ENCODE assay signal across 33 cellular contexts in the genomic region with DNA sequence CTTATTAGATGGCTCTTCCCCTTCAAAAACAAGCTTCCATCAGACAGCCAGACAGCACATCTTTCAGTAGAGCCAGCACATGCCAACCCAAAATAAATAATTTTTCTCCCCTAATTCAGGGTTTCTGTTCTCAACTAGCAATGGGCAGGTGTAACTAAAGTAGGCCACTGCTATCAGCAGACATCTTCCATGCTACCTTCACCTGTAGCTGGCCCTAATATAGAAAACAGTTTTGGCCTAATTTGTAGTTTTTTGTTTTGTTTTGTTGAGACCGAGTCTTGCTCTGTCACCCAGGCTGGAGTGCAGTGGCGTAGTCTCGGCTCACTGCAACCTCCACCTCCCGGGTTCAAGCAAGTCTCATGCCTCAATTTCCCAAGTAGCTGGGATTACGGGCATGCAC. TPM values are rescaled to one million over a fixed set of nuclear protein-coding genes. Genes with fewer than 3 reads are reported as not detected.
"Had no signal": no experiment of that assay in that cellular context is flagged by ENCODE, and none has a peak within 500 bp of the region (broad histone marks: within the 10 kb centered on the region; RNA-seq: fewer than 3 reads in every experiment).

No MANE protein-coding gene starts in this region.

- H3K36me3 ChIP-seq: stomach, suprapubic skin, thoracic aorta, thyroid gland, tibial artery, tibial nerve, transverse colon, upper lobe of left lung, upper lobe of right lung, uterus, vagina had no signal

- H3K27me3 ChIP-seq: testis, thyroid gland, tibial artery, tibial nerve, upper lobe of left lung, upper lobe of right lung, uterus, vagina had no signal

- H3K36me3 Mint-ChIP-seq: stimulated activated effector memory CD8-positive, alpha-beta T cell treated with anti-CD3 and anti-CD28 coated beads, Interleukin-12 subunit alpha, Interleukin-12 subunit beta, amount 100 ng/mL, for 72 hours; stimulated activated memory B cell treated with anti-CD40 and anti-IgM and Interleukin-4, amounts not matched to agents 10 μg/mL and 1 μg/mL and 100 μg/mL, for 72 hours; stimulated activated naive B cell treated with anti-CD40 and anti-IgM and Interleukin-4, amounts not matched to agents 10 μg/mL and 1 μg/mL and 100 μg/mL, for 72 hours; type B pancreatic cell had no signal

- DNase-seq: stimulated activated CD4-positive, alpha-beta T cell treated with anti-CD3 and anti-CD28 coated beads, Interleukin-2, amount 100 ng/mL, for 48 hours; stimulated activated CD4-positive, alpha-beta T cell treated with anti-CD3 and anti-CD28 coated beads, Interleukin-4, amount 100 ng/mL, for 1 hour; stimulated activated CD4-positive, alpha-beta T cell treated with anti-CD3 and anti-CD28 coated beads, Interleukin-4, amount 100 ng/mL, for 24 hours; stimulated activated CD4-positive, alpha-beta T cell treated with anti-CD3 and anti-CD28 coated beads, Interleukin-4, amount 100 ng/mL, for 4 hours; stimulated activated CD8-positive, alpha-beta memory T cell treated with anti-CD3 and anti-CD28 coated beads, Interleukin-4, amount 100 ng/mL, for 48 hours; stimulated activated naive B cell treated with anti-CD40 and anti-IgM and Interleukin-4, amounts not matched to agents 10 μg/mL and 1 μg/mL and 100 μg/mL, for 72 hours; stimulated activated naive CD4-positive, alpha-beta T cell; stimulated activated naive CD4-positive, alpha-beta T cell treated with Interleukin-2 at 50 U/mL for 16 hours; stimulated activated naive CD8-positive, alpha-beta T cell treated with anti-CD3 and anti-CD28 coated beads, Interleukin-15, amount 100 ng/mL, for 72 hours; stimulated activated naive CD8-positive, alpha-beta T cell treated with anti-CD3 and anti-CD28 coated beads, Interleukin-15, Interleukin-2, amounts not matched to agents 100 U/mL and 50 U/mL, for 24 hours; stomach; substantia nigra; testis; thyroid gland; tibial artery; transverse colon; trophoblast cell; upper lobe of left lung; upper lobe of right lung; uterus had no signal

- H3K4me3 ChIP-seq: stomach, suprapubic skin, testis, thoracic aorta, thyroid gland, tibial artery, tibial nerve, transverse colon, upper lobe of left lung, upper lobe of right lung, uterus, vagina had no signal

- H3K9me3 ChIP-seq: stomach, suprapubic skin, testis, thoracic aorta, thyroid gland, tibial artery, tibial nerve, transverse colon, upper lobe of left lung, upper lobe of right lung, uterus, vagina had no signal

- H3K27ac ChIP-seq: stomach, suprapubic skin, testis, thoracic aorta, thyroid gland, tibial artery, tibial nerve, transverse colon, upper lobe of left lung, upper lobe of right lung, uterus, vagina had no signal

- H3K4me1 Mint-ChIP-seq: stimulated activated effector memory CD8-positive, alpha-beta T cell treated with anti-CD3 and anti-CD28 coated beads, Interleukin-12 subunit alpha, Interleukin-12 subunit beta, amount 100 ng/mL, for 72 hours; stimulated activated memory B cell treated with anti-CD40 and anti-IgM and Interleukin-4, amounts not matched to agents 10 μg/mL and 1 μg/mL and 100 μg/mL, for 72 hours; stimulated activated naive B cell treated with anti-CD40 and anti-IgM and Interleukin-4, amounts not matched to agents 10 μg/mL and 1 μg/mL and 100 μg/mL, for 72 hours; stimulated activated naive CD8-positive, alpha-beta T cell treated with anti-CD3 and anti-CD28 coated beads, Interleukin-15, amount 100 ng/mL, for 72 hours had no signal

- H3K27ac Mint-ChIP-seq: stimulated activated effector memory CD8-positive, alpha-beta T cell treated with anti-CD3 and anti-CD28 coated beads, Interleukin-12 subunit alpha, Interleukin-12 subunit beta, amount 100 ng/mL, for 72 hours; stimulated activated memory B cell treated with anti-CD40 and anti-IgM and Interleukin-4, amounts not matched to agents 10 μg/mL and 1 μg/mL and 100 μg/mL, for 72 hours; stimulated activated naive B cell treated with anti-CD40 and anti-IgM and Interleukin-4, amounts not matched to agents 10 μg/mL and 1 μg/mL and 100 μg/mL, for 72 hours; stimulated activated naive CD8-positive, alpha-beta T cell treated with anti-CD3 and anti-CD28 coated beads, Interleukin-15, amount 100 ng/mL, for 72 hours; stimulated activated naive CD8-positive, alpha-beta T cell treated with anti-CD3 and anti-CD28 coated beads, Interleukin-15, Interleukin-2, amounts not matched to agents 100 ng/mL and 50 ng/mL, for 24 hours; type B pancreatic cell had no signal

- ATAC-seq: stimulated activated effector memory CD8-positive, alpha-beta T cell treated with anti-CD3 and anti-CD28 coated beads, Interleukin-12 subunit alpha, Interleukin-12 subunit beta, amount 100 ng/mL, for 72 hours; stimulated activated memory B cell treated with anti-CD40 and anti-IgM and Interleukin-4, amounts not matched to agents 10 μg/mL and 1 μg/mL and 100 μg/mL, for 72 hours; stimulated activated naive B cell treated with anti-CD40 and anti-IgM and Interleukin-4, amounts not matched to agents 10 μg/mL and 1 μg/mL and 100 μg/mL, for 72 hours; stimulated activated naive CD8-positive, alpha-beta T cell treated with anti-CD3 and anti-CD28 coated beads, Interleukin-15, amount 100 ng/mL, for 72 hours; stimulated activated naive CD8-positive, alpha-beta T cell treated with anti-CD3 and anti-CD28 coated beads, Interleukin-15, Interleukin-2, amounts not matched to agents 100 U/mL and 50 U/mL, for 24 hours; upper lobe of right lung had no signal

- H3K9me3 Mint-ChIP-seq: stimulated activated effector memory CD8-positive, alpha-beta T cell treated with anti-CD3 and anti-CD28 coated beads, Interleukin-12 subunit alpha, Interleukin-12 subunit beta, amount 100 ng/mL, for 72 hours; stimulated activated memory B cell treated with anti-CD40 and anti-IgM and Interleukin-4, amounts not matched to agents 10 μg/mL and 1 μg/mL and 100 μg/mL, for 72 hours; stimulated activated naive B cell treated with anti-CD40 and anti-IgM and Interleukin-4, amounts not matched to agents 10 μg/mL and 1 μg/mL and 100 μg/mL, for 72 hours; stimulated activated naive CD8-positive, alpha-beta T cell treated with anti-CD3 and anti-CD28 coated beads, Interleukin-15, Interleukin-2, amounts not matched to agents 100 ng/mL and 50 ng/mL, for 24 hours; type B pancreatic cell had no signal

- H3K4me1 ChIP-seq: stomach, suprapubic skin, testis, tibial artery, tibial nerve, transverse colon, upper lobe of left lung, upper lobe of right lung, uterus, vagina had no signal

- H3K4me3 Mint-ChIP-seq: stimulated activated effector memory CD8-positive, alpha-beta T cell treated with anti-CD3 and anti-CD28 coated beads, Interleukin-12 subunit alpha, Interleukin-12 subunit beta, amount 100 ng/mL, for 72 hours; stimulated activated memory B cell treated with anti-CD40 and anti-IgM and Interleukin-4, amounts not matched to agents 10 μg/mL and 1 μg/mL and 100 μg/mL, for 72 hours; stimulated activated naive B cell treated with anti-CD40 and anti-IgM and Interleukin-4, amounts not matched to agents 10 μg/mL and 1 μg/mL and 100 μg/mL, for 72 hours; stimulated activated naive CD8-positive, alpha-beta T cell treated with anti-CD3 and anti-CD28 coated beads, Interleukin-15, amount 100 ng/mL, for 72 hours; stimulated activated naive CD8-positive, alpha-beta T cell treated with anti-CD3 and anti-CD28 coated beads, Interleukin-15, Interleukin-2, amounts not matched to agents 100 ng/mL and 50 ng/mL, for 24 hours; type B pancreatic cell had no signal

RNA-seq across cellular contexts. Expression of gene EFCAB3, which starts 29.2 kb away (rescaled TPM):
- total RNA-seq: stomach, subcutaneous adipose tissue, suprapubic skin, temporal lobe, thoracic aorta, thyroid gland, tibial nerve, transverse colon, upper lobe of left lung, upper lobe of right lung, ureter, urinary bladder, uterus, vagina had no signal
- polyA plus RNA-seq: stomach, thymus, urinary bladder had no signal
